In genomic region chr12:52121848-52122838, GRCh38 we compare ENCODE assay signal across 8 cellular contexts. TPM values are rescaled to one million over a fixed set of nuclear protein-coding genes. Genes with fewer than 3 reads are reported as not detected.
DNase-seq lines count a peak whose midpoint lies in the region; ATAC-seq and TF ChIP-seq lines count a peak whose summit lies in the region.

No MANE protein-coding gene starts in this region.

- no peak overlapping the region for H3K4me3 ChIP-seq in MM.1S (ENCODE audit: low read length)
- H3K4me3 ChIP-seq in ascending aorta: no peak overlapping the region
- H3K4me3 ChIP-seq in hepatocyte: no peak overlapping the region
- H3K4me3 ChIP-seq in smooth muscle cell: no peak overlapping the region

- no peaks in the 10 kb centered on the region for H3K9me3 ChIP-seq in MM.1S (replicated peaks; ENCODE audit: insufficient read depth, low read length)
- H3K9me3 ChIP-seq in ascending aorta: no peaks in the 10 kb centered on the region
- no peaks in the 10 kb centered on the region for H3K9me3 ChIP-seq in hepatocyte (ENCODE audit: low read depth)
- no peaks in the 10 kb centered on the region for H3K9me3 ChIP-seq in smooth muscle cell (replicated peaks; ENCODE audit: low read depth)

- CTCF ChIA-PET in T-cell (lab: Charles Lee): interaction anchor here (0.6 to 0.9 kb wide), 3 partner anchors 8 to 96 kb away, joined by 3 to 6 read pairs (median 5); no protein-coding TSS in a partner anchor

- H4K20me1 ChIP-seq in MM.1S (ENCODE audit: insufficient read depth, low read length) (no peaks in the 10 kb centered on the region), hepatocyte (ENCODE audit: insufficient read depth, poor library complexity, severe bottlenecking) (no peaks in the 10 kb centered on the region), smooth muscle cell (ENCODE audit: low read depth) (no peaks in the 10 kb centered on the region)

- ATAC-seq in T-cell (replicated peaks in 1 of 4): peak in 3 of 4 experiments; percentile 44 to 51 (median 49)
- ATAC-seq in HG02571 (IDR thresholded peaks at IDR 0.05; ENCODE audit: unreplicated experiment): no peak
- ATAC-seq in GM18867 (IDR thresholded peaks at IDR 0.05; ENCODE audit: unreplicated experiment): no peak

- POLR2A ChIA-PET in T-cell (lab: Charles Lee): no interaction called here

- H3K79me2 ChIP-seq in MM.1S (ENCODE audit: low read length) (no peaks in the 10 kb centered on the region), hepatocyte (no peaks in the 10 kb centered on the region), smooth muscle cell (ENCODE audit: low read depth) (no peaks in the 10 kb centered on the region)

- TF ChIP-seq CTCF in MM.1S (IDR thresholded peaks at IDR 0.05; ENCODE audit: low read length) (peak; percentile 79), ascending aorta (IDR thresholded peaks at IDR 0.05) (peak in 2 of 3 experiments; percentile 52 to 71), hepatocyte (IDR thresholded peaks at IDR 0.05; ENCODE audit: poor library complexity) (peak; percentile 75), smooth muscle cell (IDR thresholded peaks at IDR 0.05; ENCODE audit: borderline replicate concordance, insufficient read depth, poor library complexity, severe bottlenecking) (peak; percentile 82)

- H2AFZ ChIP-seq in MM.1S (ENCODE audit: low read length) (no peak overlapping the region), hepatocyte (no peak overlapping the region), smooth muscle cell (ENCODE audit: low read depth) (no peak overlapping the region)

- intact Hi-C loops in ascending aorta (cut with DNase I): no loop called here

- DNase-seq in EH (ENCODE audit: low read depth) (peak; percentile 53), MM.1S (peak; percentile 51), T-cell (peak in 33 of 34 experiments; percentile 9 to 64 (median 48)), ascending aorta (ENCODE audit: low spot score in 2 of 2) (no peak), hepatocyte (ENCODE audit: low spot score) (peak; percentile 85), smooth muscle cell (lab: John Stamatoyannopoulos, UW; ENCODE audit: unreplicated experiment) (peak; percentile 10)

- no peak overlapping the region for H3K4me3 Mint-ChIP-seq in T-cell

- H3K4me1 Mint-ChIP-seq in T-cell: peaks cover 6 to 13% (median 6%) of the 10 kb centered on the region in 3 donors

- H3K27ac ChIP-seq in MM.1S (ENCODE audit: low read length): no peak overlapping the region
- no peak overlapping the region for H3K27ac ChIP-seq in ascending aorta
- no peak overlapping the region for H3K27ac ChIP-seq in hepatocyte
- no peak overlapping the region for H3K27ac ChIP-seq in smooth muscle cell (ENCODE audit: low read depth)

- H3K36me3 Mint-ChIP-seq in T-cell: no peaks in the 10 kb centered on the region

- H3K27ac Mint-ChIP-seq in T-cell: no peak overlapping the region

- H3K4me2 ChIP-seq in MM.1S (ENCODE audit: low read depth, low read length) (no peak overlapping the region), hepatocyte (no peak overlapping the region), smooth muscle cell (no peak overlapping the region)

- H3F3A ChIP-seq in MM.1S (ENCODE audit: insufficient read depth, low read length): peaks cover 20% of the 10 kb centered on the region
- no peaks in the 10 kb centered on the region for H3F3A ChIP-seq in smooth muscle cell (ENCODE audit: low read depth)

- H3K27me3 Mint-ChIP-seq in T-cell: peaks cover 12 to 21% of the 10 kb centered on the region in 2 donors

- H3K9ac ChIP-seq in MM.1S (ENCODE audit: low read length) (no peak overlapping the region), smooth muscle cell (ENCODE audit: low read depth) (no peak overlapping the region)

- H3K4me1 ChIP-seq in MM.1S (ENCODE audit: low read length): peaks cover 30% of the 10 kb centered on the region
- no peaks in the 10 kb centered on the region for H3K4me1 ChIP-seq in ascending aorta
- peaks cover 12% of the 10 kb centered on the region for H3K4me1 ChIP-seq in hepatocyte (ENCODE audit: insufficient read depth)
- no peaks in the 10 kb centered on the region for H3K4me1 ChIP-seq in smooth muscle cell (ENCODE audit: low read depth)

- H3K9me2 ChIP-seq in MM.1S (replicated peaks; ENCODE audit: insufficient read depth, low read length) (no peaks in the 10 kb centered on the region), hepatocyte (replicated peaks; ENCODE audit: insufficient read depth) (no peaks in the 10 kb centered on the region)

- 24% methylated on average over 20 of the region's 20 CpGs for WGBS in hepatocyte (ENCODE audit: low lambda C conversion rate, missing lambda C conversion rate)
- WGBS in smooth muscle cell (ENCODE audit: low lambda C conversion rate): 28% methylated on average over 20 of the region's 20 CpGs

- no peaks in the 10 kb centered on the region for H3K9me3 Mint-ChIP-seq in T-cell

- H3K27me3 ChIP-seq in MM.1S (replicated peaks; ENCODE audit: insufficient read depth, low read length): peaks cover 66% of the 10 kb centered on the region
- no peaks in the 10 kb centered on the region for H3K27me3 ChIP-seq in ascending aorta
- no peaks in the 10 kb centered on the region for H3K27me3 ChIP-seq in hepatocyte
- H3K27me3 ChIP-seq in smooth muscle cell (ENCODE audit: low read depth): no peaks in the 10 kb centered on the region

- H3K36me3 ChIP-seq in MM.1S (replicated peaks; ENCODE audit: insufficient read depth, low read length): no peaks in the 10 kb centered on the region
- H3K36me3 ChIP-seq in ascending aorta: no peaks in the 10 kb centered on the region
- no peaks in the 10 kb centered on the region for H3K36me3 ChIP-seq in hepatocyte (replicated peaks; ENCODE audit: insufficient read depth, low read depth)
- H3K36me3 ChIP-seq in smooth muscle cell (ENCODE audit: low read depth): no peaks in the 10 kb centered on the region

RNA-seq across cellular contexts. Expression of gene SMIM41, which starts 42.6 kb away (rescaled TPM):
- total RNA-seq in T-cell: under 1 TPM in 1 of 5 donors, not detected in 4; 0.41 TPM
- 7.9 TPM for total RNA-seq in ascending aorta
- total RNA-seq in hepatocyte: not detected in 2 replicates
- polyA plus RNA-seq in hepatocyte: 0.15 TPM in 1 of 2 replicates, not detected in the other
- not detected in 2 replicates for total RNA-seq in smooth muscle cell
- polyA plus RNA-seq in smooth muscle cell: not detected in 2 replicates

RNA-seq across cellular contexts. Expression of gene ATG101, which starts 52.4 kb away (rescaled TPM):
- 10 to 100 TPM; 24.8 to 30.3 (median 25.9) TPM for total RNA-seq in T-cell
- total RNA-seq in ascending aorta: 39.8 TPM
- 55.9 and 61.6 TPM in 2 replicates for total RNA-seq in hepatocyte
- 52.0 and 57.7 TPM in 2 replicates for polyA plus RNA-seq in hepatocyte
- 62.6 and 73.4 TPM in 2 replicates for total RNA-seq in smooth muscle cell
- 114 and 120 TPM in 2 replicates for polyA plus RNA-seq in smooth muscle cell

Comparison
In these comparisons a context has a peak if more than half of its experiments do, and no peak if none do; other contexts are left out.
1. DNase-seq: peak in EH (single experiment), MM.1S (single experiment), T-cell (33 of 34), hepatocyte (single experiment) and smooth muscle cell (single experiment); none in ascending aorta (0 of 2).
2. ATAC-seq: peak in T-cell (3 of 4); none in HG02571 (single experiment) and GM18867 (single experiment).
3. Peak in every context shown above with its lines, with median percentiles within 50 percentile points of each other: CTCF ChIP-seq.